In the genomic region with DNA sequence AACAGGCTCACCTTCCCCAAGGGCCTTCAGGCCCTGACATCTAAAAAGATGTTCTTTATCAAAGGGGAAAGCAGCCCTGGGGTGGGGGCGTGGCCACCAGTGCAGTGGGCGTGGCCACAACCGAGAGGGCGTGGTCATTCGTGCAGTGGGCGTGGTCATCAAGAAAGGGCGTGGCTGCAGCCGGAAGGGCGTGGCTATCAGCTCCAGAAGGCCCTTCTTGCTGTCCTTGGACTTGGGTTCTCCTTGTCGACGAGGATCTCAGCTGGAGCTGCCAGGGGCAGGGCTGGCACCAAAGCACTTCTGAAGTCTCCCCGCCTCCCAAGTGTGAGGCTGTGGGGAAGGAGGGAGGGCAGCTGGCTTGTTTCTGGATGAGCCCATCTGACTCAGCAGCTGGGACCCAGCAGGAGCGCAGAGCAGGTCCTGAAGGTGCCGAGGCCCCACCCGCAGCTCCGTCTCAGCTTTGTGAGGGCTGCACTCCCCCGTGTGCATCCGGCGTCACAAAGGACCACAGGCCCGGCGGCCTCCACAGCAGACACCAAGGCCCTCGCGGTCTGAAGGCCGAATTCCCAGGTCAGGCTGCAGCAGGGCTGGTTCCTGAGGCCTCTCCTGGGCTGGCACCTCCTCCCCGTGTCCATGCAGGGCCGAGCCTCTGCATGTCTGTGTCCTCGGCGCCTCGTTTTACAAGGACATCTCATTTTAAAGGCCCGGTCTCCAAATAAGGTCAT, we compare ENCODE assay signal across 9 cellular contexts.
DNase-seq lines count a peak whose midpoint lies in the region; ATAC-seq lines count a peak whose summit lies in the region.
"Had no signal": no experiment of that assay in that cellular context is flagged by ENCODE, and none has a peak within 500 bp of the region (broad histone marks: within the 10 kb centered on the region; RNA-seq: fewer than 3 reads in every experiment).

No MANE protein-coding gene starts in this region.

- DNase-seq in NCI-H2196 (lab: John Stamatoyannopoulos, UW; ENCODE audit: unreplicated experiment) = peak; percentile 35
- DNase-seq in NCI-H2196 treated with DMSO at 0.1 percent for 48 hours (lab: John Stamatoyannopoulos, UW; ENCODE audit: unreplicated experiment) = no peak
- peak; percentile 43 for DNase-seq in NCI-H69 (lab: John Stamatoyannopoulos, UW)
- peak; percentile 31 to 57 for DNase-seq in stimulated activated CD4-positive, alpha-beta T cell treated with anti-CD3 and anti-CD28 coated beads, Interleukin-2, amount 100 ng/mL, for 48 hours
- DNase-seq: ACHN had no signal

- H3K27ac ChIP-seq in angular gyrus (ENCODE audit: low read depth, low read length) = peak overlapping the region; percentile 54

- ATAC-seq in GM19035 (IDR thresholded peaks at IDR 0.05; ENCODE audit: unreplicated experiment) = no peak
- ATAC-seq in GM18867 (IDR thresholded peaks at IDR 0.05; ENCODE audit: unreplicated experiment) = no peak
- ATAC-seq in GM18873 (IDR thresholded peaks at IDR 0.05; ENCODE audit: low FRiP score, unreplicated experiment) = no peak
